ENCODE assay signal across 14 cellular contexts in genomic region chr12:23753627-23754358, GRCh38.
"Had no signal": no experiment of that assay in that cellular context is flagged by ENCODE, and none has a peak within 500 bp of the region (broad histone marks: within the 10 kb centered on the region; RNA-seq: fewer than 3 reads in every experiment).

No MANE protein-coding gene starts in this region.

- H3K27ac ChIP-seq: brain microvascular endothelial cell, testis had no signal

- DNase-seq: activated CD4-positive, alpha-beta memory T cell treated with anti-CD3 and anti-CD28 coated beads for 36 hours; activated CD4-positive, CD25-positive, alpha-beta regulatory T cell treated with anti-CD3 and anti-CD28 coated beads, Interleukin-2, amount 50 U/mL, for 72 hours; activated effector memory CD4-positive, alpha-beta T cell treated with anti-CD3 and anti-CD28 coated beads, Interleukin-2, amount 50 U/mL, for 16 hours; activated T-cell treated with anti-CD3 and anti-CD28 coated beads, Interleukin-2, amount 50 U/mL, for 4 hours; amygdala; brain microvascular endothelial cell; hypothalamus; left colon; natural killer cell; stimulated activated CD4-positive, alpha-beta T cell treated with anti-CD3 and anti-CD28 coated beads, Interleukin-4, amount 100 ng/mL, for 24 hours; stimulated activated naive CD8-positive, alpha-beta T cell treated with anti-CD3 and anti-CD28 coated beads, Interleukin-15, amount 100 ng/mL, for 72 hours; testis had no signal

- H3K9me3 Mint-ChIP-seq: activated CD4-positive, alpha-beta memory T cell treated with anti-CD3 and anti-CD28 coated beads for 36 hours; activated naive CD4-positive, alpha-beta T cell treated with anti-CD3 and anti-CD28 coated beads, Interleukin-2, amount 50 U/mL, for 72 hours; stimulated activated naive CD8-positive, alpha-beta T cell treated with anti-CD3 and anti-CD28 coated beads, Interleukin-15, amount 100 ng/mL, for 72 hours had no signal

- H3K27ac Mint-ChIP-seq: activated CD4-positive, alpha-beta memory T cell treated with anti-CD3 and anti-CD28 coated beads for 36 hours; activated naive CD4-positive, alpha-beta T cell treated with anti-CD3 and anti-CD28 coated beads, Interleukin-2, amount 50 U/mL, for 72 hours; natural killer cell; stimulated activated naive CD8-positive, alpha-beta T cell treated with anti-CD3 and anti-CD28 coated beads, Interleukin-15, amount 100 ng/mL, for 72 hours had no signal

- H3K27me3 Mint-ChIP-seq: activated CD4-positive, alpha-beta memory T cell treated with anti-CD3 and anti-CD28 coated beads for 36 hours; stimulated activated naive CD8-positive, alpha-beta T cell treated with anti-CD3 and anti-CD28 coated beads, Interleukin-15, amount 100 ng/mL, for 72 hours had no signal

- H3K4me3 ChIP-seq: lung, testis had no signal

- H3K36me3 ChIP-seq: brain microvascular endothelial cell had no signal

- ATAC-seq: activated naive CD4-positive, alpha-beta T cell treated with anti-CD3 and anti-CD28 coated beads, Interleukin-2, amount 50 U/mL, for 72 hours; activated T-cell treated with anti-CD3 and anti-CD28 coated beads, Interleukin-2, amount 50 U/mL, for 4 hours; left colon; natural killer cell; stimulated activated naive CD8-positive, alpha-beta T cell treated with anti-CD3 and anti-CD28 coated beads, Interleukin-15, amount 100 ng/mL, for 72 hours had no signal

- H3K9me3 ChIP-seq: testis had no signal

- H3K27me3 ChIP-seq: brain microvascular endothelial cell, testis had no signal

- H3K4me3 Mint-ChIP-seq: activated CD4-positive, alpha-beta memory T cell treated with anti-CD3 and anti-CD28 coated beads for 36 hours; activated T-cell treated with anti-CD3 and anti-CD28 coated beads, Interleukin-2, amount 50 U/mL, for 4 hours; natural killer cell; stimulated activated naive CD8-positive, alpha-beta T cell treated with anti-CD3 and anti-CD28 coated beads, Interleukin-15, amount 100 ng/mL, for 72 hours had no signal

- H3K36me3 Mint-ChIP-seq: activated CD4-positive, alpha-beta memory T cell treated with anti-CD3 and anti-CD28 coated beads for 36 hours; activated naive CD4-positive, alpha-beta T cell treated with anti-CD3 and anti-CD28 coated beads, Interleukin-2, amount 50 U/mL, for 72 hours; natural killer cell had no signal

- H3K4me1 Mint-ChIP-seq: natural killer cell; stimulated activated naive CD8-positive, alpha-beta T cell treated with anti-CD3 and anti-CD28 coated beads, Interleukin-15, amount 100 ng/mL, for 72 hours had no signal
